Comparison of ENCODE assay signal across 15 cellular contexts in the genomic region with DNA sequence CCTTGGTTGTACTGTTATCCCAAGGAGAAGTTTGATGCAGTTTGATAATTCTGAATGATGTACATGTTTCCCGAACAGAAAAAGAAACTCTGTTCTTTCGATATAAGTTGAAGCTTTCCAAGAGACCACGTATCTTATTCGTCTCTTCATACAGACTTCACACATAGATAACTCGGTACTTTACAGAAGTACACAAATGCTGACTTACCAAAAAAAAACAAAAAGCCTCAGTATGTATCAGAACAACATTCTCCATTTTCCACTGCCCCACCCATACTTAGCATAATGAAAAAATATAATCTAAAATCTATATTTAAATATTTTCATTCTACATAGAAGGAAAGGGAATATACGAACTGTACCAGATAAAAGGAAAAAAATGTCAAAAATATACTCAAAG. TPM values are rescaled to one million over a fixed set of nuclear protein-coding genes. Genes with fewer than 3 reads are reported as not detected.
DNase-seq lines count a peak whose midpoint lies in the region; ATAC-seq and TF ChIP-seq lines count a peak whose summit lies in the region.
"Had no signal": no experiment of that assay in that cellular context is flagged by ENCODE, and none has a peak within 500 bp of the region (broad histone marks: within the 10 kb centered on the region; RNA-seq: fewer than 3 reads in every experiment).

No MANE protein-coding gene starts in this region.

- H3K27me3 Mint-ChIP-seq in activated T-cell treated with anti-CD3 and anti-CD28 coated beads, Interleukin-2, amount 50 U/mL, for 24 hours: no peaks in the 10 kb centered on the region
- no peaks in the 10 kb centered on the region for H3K27me3 Mint-ChIP-seq in activated CD4-positive, alpha-beta T cell treated with anti-CD3 and anti-CD28 coated beads, Interleukin-2, amount 10 ng/mL, durations not matched to agents 24 days and 14 days

- no peak overlapping the region for H3K27ac Mint-ChIP-seq in activated T-cell treated with anti-CD3 and anti-CD28 coated beads, Interleukin-2, amount 50 U/mL, for 24 hours
- H3K27ac Mint-ChIP-seq in activated CD4-positive, alpha-beta T cell treated with anti-CD3 and anti-CD28 coated beads, Interleukin-2, amount 10 ng/mL, durations not matched to agents 24 days and 14 days: no peak overlapping the region

- H3F3A ChIP-seq in smooth muscle cell (ENCODE audit: low read depth): peaks cover 11% of the 10 kb centered on the region

- intact Hi-C loops in left lung (cut with DNase I): no loop called here
- intact Hi-C loops in activated CD4-positive, alpha-beta T cell treated with anti-CD3 and anti-CD28 coated beads, Interleukin-2, amount 10 ng/mL, durations not matched to agents 24 days and 14 days (cut with micrococcal nuclease): no loop called here

- no peak overlapping the region for H2AFZ ChIP-seq in smooth muscle cell (ENCODE audit: low read depth)

- no peaks in the 10 kb centered on the region for H3K27me3 ChIP-seq in smooth muscle cell (ENCODE audit: low read depth)
- no peaks in the 10 kb centered on the region for H3K27me3 ChIP-seq in left lung

- no peaks in the 10 kb centered on the region for H3K9me3 ChIP-seq in smooth muscle cell (replicated peaks; ENCODE audit: low read depth)
- no peaks in the 10 kb centered on the region for H3K9me3 ChIP-seq in left lung

- peaks cover 25% of the 10 kb centered on the region for H3K36me3 Mint-ChIP-seq in activated T-cell treated with anti-CD3 and anti-CD28 coated beads, Interleukin-2, amount 50 U/mL, for 24 hours (ENCODE audit: low read depth)
- peaks cover 3% of the 10 kb centered on the region for H3K36me3 Mint-ChIP-seq in activated CD4-positive, alpha-beta T cell treated with anti-CD3 and anti-CD28 coated beads, Interleukin-2, amount 10 ng/mL, durations not matched to agents 24 days and 14 days (ENCODE audit: low read depth)

- H3K4me2 ChIP-seq in smooth muscle cell: peak overlapping the region; percentile 99

- H3K9me3 Mint-ChIP-seq in activated T-cell treated with anti-CD3 and anti-CD28 coated beads, Interleukin-2, amount 50 U/mL, for 24 hours: no peaks in the 10 kb centered on the region
- H3K9me3 Mint-ChIP-seq in activated CD4-positive, alpha-beta T cell treated with anti-CD3 and anti-CD28 coated beads, Interleukin-2, amount 10 ng/mL, durations not matched to agents 24 days and 14 days: no peaks in the 10 kb centered on the region
- H3K9me3 Mint-ChIP-seq: T-helper 2 cell treated with Interferon-gamma antibody and Interleukin-4, amounts not matched to agents 5 μg/mL and 100 μg/mL, for 36 hours had no signal

- H3K79me2 ChIP-seq in smooth muscle cell (ENCODE audit: low read depth): peaks cover 70% of the 10 kb centered on the region

- peaks cover 30% of the 10 kb centered on the region for H3K4me1 ChIP-seq in smooth muscle cell (ENCODE audit: low read depth)
- peaks cover 12 to 46% of the 10 kb centered on the region in 2 donors for H3K4me1 ChIP-seq in left lung

- no peak for DNase-seq in activated T-cell treated with anti-CD3 and anti-CD28 coated beads, Interleukin-2, amount 50 U/mL, for 24 hours
- no peak for DNase-seq in activated T-cell treated with anti-CD3 and anti-CD28 coated beads, Interleukin-2, amount 50 U/mL, for 48 hours
- DNase-seq in OCI-M1 (lab: John Stamatoyannopoulos, UW): peak; percentile 41
- DNase-seq in fibroblast of the aortic adventitia (ENCODE audit: low read depth): no peak
- no peak for DNase-seq in smooth muscle cell (lab: John Stamatoyannopoulos, UW; ENCODE audit: unreplicated experiment)
- DNase-seq in left lung: no peak
- DNase-seq in activated effector memory CD4-positive, alpha-beta T cell treated with anti-CD3 and anti-CD28 coated beads, Interleukin-2, amount 50 U/mL, for 16 hours: no peak
- DNase-seq in activated CD4-positive, alpha-beta T cell treated with anti-CD3 and anti-CD28 coated beads, Interleukin-2, amount 10 ng/mL, durations not matched to agents 24 days and 14 days: no peak
- DNase-seq: ACHN, foreskin melanocyte, GF-D8, HCEC 1CT, MV-4-11 had no signal

- H4K20me1 ChIP-seq in smooth muscle cell (ENCODE audit: low read depth): peaks cover 68% of the 10 kb centered on the region

- H3K36me3 ChIP-seq in smooth muscle cell (ENCODE audit: low read depth): no peaks in the 10 kb centered on the region
- no peaks in the 10 kb centered on the region for H3K36me3 ChIP-seq in left lung

- H3K4me3 ChIP-seq in fibroblast of the aortic adventitia (ENCODE audit: low read depth, low read length) (peak overlapping the region; percentile 99), smooth muscle cell (peak overlapping the region; percentile 89), left lung (no peak overlapping the region)

- 88% methylated on average over 6 of the region's 6 CpGs for WGBS in smooth muscle cell (ENCODE audit: low lambda C conversion rate)

- H3K27ac ChIP-seq in smooth muscle cell (ENCODE audit: low read depth) (peak overlapping the region; percentile 87), left lung (no peak overlapping the region)

- no peak for TF ChIP-seq CTCF in fibroblast of the aortic adventitia (IDR thresholded peaks at IDR 0.05; ENCODE audit: insufficient read depth, low read length)
- TF ChIP-seq CTCF in smooth muscle cell (IDR thresholded peaks at IDR 0.05; ENCODE audit: borderline replicate concordance, insufficient read depth, poor library complexity, severe bottlenecking): no peak
- TF ChIP-seq CTCF in left lung (IDR thresholded peaks at IDR 0.05): no peak

- peak overlapping the region; percentile 94 for H3K4me3 Mint-ChIP-seq in activated T-cell treated with anti-CD3 and anti-CD28 coated beads, Interleukin-2, amount 50 U/mL, for 24 hours
- H3K4me3 Mint-ChIP-seq in activated CD4-positive, alpha-beta T cell treated with anti-CD3 and anti-CD28 coated beads, Interleukin-2, amount 10 ng/mL, durations not matched to agents 24 days and 14 days: no peak overlapping the region

- H3K9ac ChIP-seq in smooth muscle cell (ENCODE audit: low read depth): no peak overlapping the region

- no peak for ATAC-seq in left lung
- ATAC-seq: sciatic nerve had no signal

- peaks cover 67% of the 10 kb centered on the region for H3K4me1 Mint-ChIP-seq in activated T-cell treated with anti-CD3 and anti-CD28 coated beads, Interleukin-2, amount 50 U/mL, for 24 hours (ENCODE audit: low read depth)
- H3K4me1 Mint-ChIP-seq in activated CD4-positive, alpha-beta T cell treated with anti-CD3 and anti-CD28 coated beads, Interleukin-2, amount 10 ng/mL, durations not matched to agents 24 days and 14 days: peaks cover 36% of the 10 kb centered on the region

RNA-seq across cellular contexts. Expression of gene FOXJ3, which starts 2.2 kb away (rescaled TPM):
- total RNA-seq in fibroblast of the aortic adventitia (ENCODE audit: low replicate concordance) (17.4 and 38.0 TPM in 2 replicates), smooth muscle cell (35.2 and 40.9 TPM in 2 replicates), left lung (10 to 100 TPM; 39.6 to 46.2 TPM)
- 19.3 and 20.1 TPM in 2 replicates for polyA plus RNA-seq in smooth muscle cell
- 48.9 and 51.0 TPM in 2 replicates for total RNA-seq in activated CD4-positive, alpha-beta T cell treated with anti-CD3 and anti-CD28 coated beads, Interleukin-2, amount 10 ng/mL, durations not matched to agents 24 days and 14 days

RNA-seq across cellular contexts. Expression of gene RIMKLA, which starts 47.7 kb away (rescaled TPM):
- total RNA-seq in fibroblast of the aortic adventitia (ENCODE audit: low replicate concordance) (0.09 TPM in 1 of 2 replicates, not detected in the other), smooth muscle cell (0.04 and 0.18 TPM in 2 replicates), left lung (10 to 100 TPM in 1 of 2 donors, 1 to 10 TPM in 1; 7.8 to 11.4 TPM)
- 0.25 and 0.44 TPM in 2 replicates for polyA plus RNA-seq in smooth muscle cell
- total RNA-seq in activated CD4-positive, alpha-beta T cell treated with anti-CD3 and anti-CD28 coated beads, Interleukin-2, amount 10 ng/mL, durations not matched to agents 24 days and 14 days: 5.0 and 5.5 TPM in 2 replicates

Comparison
In these comparisons a context has a peak if more than half of its experiments do, and no peak if none do; other contexts are left out.
1. H3K4me3 ChIP-seq: peak in fibroblast of the aortic adventitia (single experiment) and smooth muscle cell (single experiment); none in left lung (0 of 2).